1 cellular context compared by ENCODE assay signal in genomic region chr11:12853652-12854296, GRCh38.
A peak's percentile ranks its signal among the peaks of the same experiment; 100 is the strongest.
TF ChIP-seq lines count a peak whose summit lies in the region.

No MANE protein-coding gene starts in this region.

TF ChIP-seq in K562, 482 proteins besides CTCF, POLR2A, EP300 and RAD21 (continued from another document and continues in another):
- TF ChIP-seq TAF15 (IDR thresholded peaks at IDR 0.05; ENCODE audit: low read depth, low read length): no peak
- TF ChIP-seq LARP7 (IDR thresholded peaks at IDR 0.05): no peak
- TF ChIP-seq TEAD4 (IDR thresholded peaks at IDR 0.05; ENCODE audit: low read length): peak; percentile 85
- no peak for TF ChIP-seq TEAD4 (CRISPR knock-in tag; IDR thresholded peaks at IDR 0.05; ENCODE audit: borderline replicate concordance)
- no peak for TF ChIP-seq ZBTB8A (IDR thresholded peaks at IDR 0.05; ENCODE audit: partially characterized antibody)
- 0 out of 2 replicates have a peak, but pooled peaks have one; percentile 27 for TF ChIP-seq BCOR (IDR thresholded peaks at IDR 0.05)
- no peak for TF ChIP-seq ZNF134 (CRISPR knock-in tag; conservative IDR thresholded peaks at IDR 0.05)
- TF ChIP-seq ZNF511 (CRISPR knock-in tag; IDR thresholded peaks at IDR 0.05): no peak
- TF ChIP-seq MEF2D (tag; conservative IDR thresholded peaks at IDR 0.05; ENCODE audit: low read depth): no peak
- TF ChIP-seq PTBP1 (IDR thresholded peaks at IDR 0.05; ENCODE audit: low read depth, low read length): no peak
- no peak for TF ChIP-seq ZNF57 (CRISPR knock-in tag; IDR thresholded peaks at IDR 0.05)
- TF ChIP-seq ZNF785 (CRISPR knock-in tag; IDR thresholded peaks at IDR 0.05): no peak
- TF ChIP-seq ZNF354B (CRISPR knock-in tag; IDR thresholded peaks at IDR 0.05): no peak
- no peak for TF ChIP-seq RERE (CRISPR knock-in tag; IDR thresholded peaks at IDR 0.05; ENCODE audit: borderline replicate concordance)
- TF ChIP-seq TFAM (CRISPR knock-in tag; conservative IDR thresholded peaks at IDR 0.05): no peak
- TF ChIP-seq SNAPC5 (CRISPR knock-in tag; IDR thresholded peaks at IDR 0.05): no peak
- no peak for TF ChIP-seq XRCC5 (IDR thresholded peaks at IDR 0.05; ENCODE audit: low read depth, low read length)
- no peak for TF ChIP-seq ZBTB34 (CRISPR knock-in tag; IDR thresholded peaks at IDR 0.05)
- TF ChIP-seq RHOXF2B (CRISPR knock-in tag; conservative IDR thresholded peaks at IDR 0.05): no peak
- no peak for TF ChIP-seq PRDM10 (IDR thresholded peaks at IDR 0.05; ENCODE audit: partially characterized antibody)
- TF ChIP-seq FOXJ3 (CRISPR knock-in tag; IDR thresholded peaks at IDR 0.05): no peak
- TF ChIP-seq SIX5 (IDR thresholded peaks at IDR 0.05; ENCODE audit: borderline replicate concordance in 1 of 2, insufficient read depth in 1 of 2, low read depth in 1 of 2, low read length in 2 of 2): no peak
- TF ChIP-seq ZKSCAN8 (CRISPR knock-in tag; IDR thresholded peaks at IDR 0.05): no peak
- no peak for TF ChIP-seq ZFP1 (CRISPR knock-in tag; IDR thresholded peaks at IDR 0.05)
- TF ChIP-seq BRD9 (IDR thresholded peaks at IDR 0.05; ENCODE audit: low read depth, partially characterized antibody): no peak
- TF ChIP-seq ZNF3 (CRISPR knock-in tag; IDR thresholded peaks at IDR 0.05): no peak
- no peak for TF ChIP-seq ATF1 (CRISPR knock-in tag; IDR thresholded peaks at IDR 0.05)
- TF ChIP-seq ATF1 (tag; IDR thresholded peaks at IDR 0.05): no peak
- TF ChIP-seq ZNF24 (IDR thresholded peaks at IDR 0.05): no peak
- no peak for TF ChIP-seq NFATC3 (IDR thresholded peaks at IDR 0.05)
- no peak for TF ChIP-seq KAT7 (CRISPR knock-in tag; IDR thresholded peaks at IDR 0.05; ENCODE audit: borderline replicate concordance)
- TF ChIP-seq RBFOX2 (IDR thresholded peaks at IDR 0.05; ENCODE audit: low read depth, low read length): no peak
- no peak for TF ChIP-seq HNRNPK (IDR thresholded peaks at IDR 0.05; ENCODE audit: low read depth, low read length, poor library complexity, severe bottlenecking)
- no peak for TF ChIP-seq BRF1 (IDR thresholded peaks at IDR 0.05; ENCODE audit: borderline replicate concordance, extremely low read depth, insufficient read length)
- TF ChIP-seq PHF21A (IDR thresholded peaks at IDR 0.05; ENCODE audit: borderline replicate concordance, low read depth): no peak
- TF ChIP-seq HMBOX1 (IDR thresholded peaks at IDR 0.05): peak; percentile 93
- no peak for TF ChIP-seq MBD1 (CRISPR knock-in tag; IDR thresholded peaks at IDR 0.05)
- no peak for TF ChIP-seq TSHZ1 (CRISPR knock-in tag; IDR thresholded peaks at IDR 0.05)
- no peak for TF ChIP-seq ZNF174 (CRISPR knock-in tag; IDR thresholded peaks at IDR 0.05)
- no peak for TF ChIP-seq FOXP4 (CRISPR knock-in tag; IDR thresholded peaks at IDR 0.05; ENCODE audit: borderline replicate concordance)
- no peak for TF ChIP-seq U2AF2 (optimal IDR thresholded peaks at IDR 0.05; ENCODE audit: low read depth, low read length)
- TF ChIP-seq MEIS2 (IDR thresholded peaks at IDR 0.05; ENCODE audit: partially characterized antibody): peak; percentile 91
- peak; percentile 28 for TF ChIP-seq RBBP5 (IDR thresholded peaks at IDR 0.05; ENCODE audit: borderline replicate concordance, insufficient read depth, low read length, poor library complexity, severe bottlenecking)
- no peak for TF ChIP-seq WHSC1 (IDR thresholded peaks at IDR 0.05; ENCODE audit: low read length)
